In genomic region chr14:105337433-105337832, GRCh38 we compare ENCODE assay signal across 25 cellular contexts. TPM values are rescaled to one million over a fixed set of nuclear protein-coding genes. Genes with fewer than 3 reads are reported as not detected.
DNase-seq lines count a peak whose midpoint lies in the region; ATAC-seq and TF ChIP-seq lines count a peak whose summit lies in the region.
"Had no signal": no experiment of that assay in that cellular context is flagged by ENCODE, and none has a peak within 500 bp of the region (broad histone marks: within the 10 kb centered on the region; RNA-seq: fewer than 3 reads in every experiment).

No MANE protein-coding gene starts in this region.

- ATAC-seq in Right ventricle myocardium inferior, result no peak
- ATAC-seq in lower lobe of right lung, result no peak
- ATAC-seq: CD8-positive, alpha-beta T cell; GM12878 had no signal

- H3K9me3 Mint-ChIP-seq in dendritic cell treated with granulocyte-macrophage colony-stimulating factor and Interleukin-4, amounts not matched to agents 40 ng/mL and 50 ng/mL, for 4 days, result no peaks in the 10 kb centered on the region
- H3K9me3 Mint-ChIP-seq: CD8-positive, alpha-beta T cell; HFFc6; IgD-negative memory B cell had no signal

- H3K4me3 ChIP-seq in left ventricle myocardium inferior, result peak overlapping the region; percentile 12
- H3K4me3 ChIP-seq in lower lobe of right lung, result no peak overlapping the region
- no peak overlapping the region for H3K4me3 ChIP-seq in stomach
- H3K4me3 ChIP-seq: GM12878, HAP-1 had no signal

- H3K4me1 ChIP-seq in left ventricle myocardium inferior (peaks cover 90% of the 10 kb centered on the region), lower lobe of right lung (peaks cover 36% of the 10 kb centered on the region), stomach (peaks cover 13 to 93% (median 47%) of the 10 kb centered on the region in 4 donors)
- H3K4me1 ChIP-seq: Caco-2, HAP-1 had no signal

- H3K27me3 ChIP-seq in left ventricle myocardium inferior (ENCODE audit: low read depth) (no peaks in the 10 kb centered on the region), lower lobe of right lung (ENCODE audit: low read depth) (no peaks in the 10 kb centered on the region), stomach (no peaks in the 10 kb centered on the region)

- no peak overlapping the region for H3K4me3 Mint-ChIP-seq in dendritic cell treated with granulocyte-macrophage colony-stimulating factor and Interleukin-4, amounts not matched to agents 40 ng/mL and 50 ng/mL, for 4 days
- H3K4me3 Mint-ChIP-seq: CD8-positive, alpha-beta T cell; HFFc6; IgD-negative memory B cell had no signal

- no peak for TF ChIP-seq CTCF in left ventricle myocardium inferior (IDR thresholded peaks at IDR 0.05; ENCODE audit: borderline replicate concordance)
- TF ChIP-seq CTCF in lower lobe of right lung (IDR thresholded peaks at IDR 0.05), result no peak
- no peak for TF ChIP-seq CTCF in stomach (IDR thresholded peaks at IDR 0.05)

- H3K36me3 ChIP-seq in left ventricle myocardium inferior, result no peaks in the 10 kb centered on the region
- no peaks in the 10 kb centered on the region for H3K36me3 ChIP-seq in lower lobe of right lung
- H3K36me3 ChIP-seq in stomach, result no peaks in the 10 kb centered on the region
- H3K36me3 ChIP-seq: HAP-1 had no signal

- no peaks in the 10 kb centered on the region for H3K9me3 ChIP-seq in left ventricle myocardium inferior (replicated peaks)
- H3K9me3 ChIP-seq in lower lobe of right lung, result no peaks in the 10 kb centered on the region
- no peaks in the 10 kb centered on the region for H3K9me3 ChIP-seq in stomach
- H3K9me3 ChIP-seq: Caco-2, HAP-1 had no signal

- intact Hi-C loops in left ventricle myocardium inferior (cut with micrococcal nuclease), result no loop called here
- intact Hi-C loops in Right ventricle myocardium inferior (cut with DNase I), result loop anchor here (5.0 kb wide), 1 partner anchor 245 kb away; no protein-coding TSS in a partner anchor
- intact Hi-C loops in dendritic cell treated with granulocyte-macrophage colony-stimulating factor and Interleukin-4, amounts not matched to agents 40 ng/mL and 50 ng/mL, for 4 days (cut with micrococcal nuclease), result no loop called here
- intact Hi-C loops in lower lobe of right lung (cut with DNase I), result no loop called here
- intact Hi-C loops in stomach (cut with DNase I; ENCODE audit: low total_unique reads), result no loop called here

- DNase-seq in left ventricle myocardium inferior (no peak), Right ventricle myocardium inferior (ENCODE audit: missing footprints) (no peak), lower lobe of right lung (peak; percentile 31), stomach (no peak), midbrain (lab: John Stamatoyannopoulos, UW) (no peak), DMS53 (lab: John Stamatoyannopoulos, UW) (no peak), HT-29 (ENCODE audit: low spot score) (no peak)
- DNase-seq: Caco-2; CD8-positive, alpha-beta T cell; DMS79; EL; GDM1; GOT3; HFFc6; NCI-H1048; NCI-H1417; NCI-H1694; NCI-H2029 treated with DMSO at 0.1 percent for 48 hours; NCI-H526 treated with DMSO at 0.1 percent for 48 hours; SHP77 had no signal

- H3K27ac Mint-ChIP-seq in dendritic cell treated with granulocyte-macrophage colony-stimulating factor and Interleukin-4, amounts not matched to agents 40 ng/mL and 50 ng/mL, for 4 days, result peak overlapping the region; percentile 71
- H3K27ac Mint-ChIP-seq: CD8-positive, alpha-beta T cell; HFFc6; IgD-negative memory B cell had no signal

- 86 to 94% (median 91%) methylated on average over 6 of the region's 6 CpGs for WGBS in stomach, 5 donors

- H3K27me3 Mint-ChIP-seq in dendritic cell treated with granulocyte-macrophage colony-stimulating factor and Interleukin-4, amounts not matched to agents 40 ng/mL and 50 ng/mL, for 4 days, result peaks cover 3% of the 10 kb centered on the region
- H3K27me3 Mint-ChIP-seq: IgD-negative memory B cell had no signal

- peak overlapping the region; percentile 85 for H3K27ac ChIP-seq in left ventricle myocardium inferior (replicated peaks)
- H3K27ac ChIP-seq in lower lobe of right lung, result no peak overlapping the region
- peak overlapping the region in 3 of 5 donors; percentile 4 to 31 (median 18) for H3K27ac ChIP-seq in stomach
- H3K27ac ChIP-seq: KMS-11 had no signal

- TF ChIP-seq EP300 in stomach (IDR thresholded peaks at IDR 0.05), result no peak

- no peak for TF ChIP-seq POLR2A in stomach (IDR thresholded peaks at IDR 0.05)

- H3K36me3 Mint-ChIP-seq in dendritic cell treated with granulocyte-macrophage colony-stimulating factor and Interleukin-4, amounts not matched to agents 40 ng/mL and 50 ng/mL, for 4 days (ENCODE audit: low read depth), result peaks cover 44% of the 10 kb centered on the region
- H3K36me3 Mint-ChIP-seq: CD8-positive, alpha-beta T cell; IgD-negative memory B cell had no signal

- H3K4me1 Mint-ChIP-seq in dendritic cell treated with granulocyte-macrophage colony-stimulating factor and Interleukin-4, amounts not matched to agents 40 ng/mL and 50 ng/mL, for 4 days (ENCODE audit: low read depth), result peaks cover 63% of the 10 kb centered on the region

RNA-seq across cellular contexts. Expression of gene PACS2, which starts 22.9 kb away (rescaled TPM):
- total RNA-seq in left ventricle myocardium inferior, result 64.0 TPM
- 69.1 TPM for total RNA-seq in Right ventricle myocardium inferior
- 79.7 TPM for total RNA-seq in lower lobe of right lung
- 100 to 1,000 TPM in 3 of 5 donors, 10 to 100 TPM in 2; 33.6 to 209 (median 114) TPM for total RNA-seq in stomach
- 10 to 100 TPM; 23.4 to 49.8 (median 34.7) TPM for polyA plus RNA-seq in stomach
- total RNA-seq in HT-29 (2014; rRNA removed; shearing (Covaris generic)), result 65.6 and 65.7 TPM in 2 replicates

RNA-seq across cellular contexts. Expression of gene BRF1, which starts 36.6 kb away (rescaled TPM):
- 19.8 TPM for total RNA-seq in left ventricle myocardium inferior
- total RNA-seq in Right ventricle myocardium inferior, result 19.0 TPM
- 35.7 TPM for total RNA-seq in lower lobe of right lung
- total RNA-seq in stomach, result 100 to 1,000 TPM in 1 of 5 donors, 10 to 100 TPM in 4; 31.5 to 141 (median 42.6) TPM
- 10 to 100 TPM in 2 of 3 donors, 1 to 10 TPM in 1; 9.2 to 19.7 (median 19.4) TPM for polyA plus RNA-seq in stomach
- total RNA-seq in HT-29 (2014; rRNA removed; shearing (Covaris generic)), result 46.6 and 50.2 TPM in 2 replicates
